Comparison of ENCODE assay signal across 8 cellular contexts in the genomic region with DNA sequence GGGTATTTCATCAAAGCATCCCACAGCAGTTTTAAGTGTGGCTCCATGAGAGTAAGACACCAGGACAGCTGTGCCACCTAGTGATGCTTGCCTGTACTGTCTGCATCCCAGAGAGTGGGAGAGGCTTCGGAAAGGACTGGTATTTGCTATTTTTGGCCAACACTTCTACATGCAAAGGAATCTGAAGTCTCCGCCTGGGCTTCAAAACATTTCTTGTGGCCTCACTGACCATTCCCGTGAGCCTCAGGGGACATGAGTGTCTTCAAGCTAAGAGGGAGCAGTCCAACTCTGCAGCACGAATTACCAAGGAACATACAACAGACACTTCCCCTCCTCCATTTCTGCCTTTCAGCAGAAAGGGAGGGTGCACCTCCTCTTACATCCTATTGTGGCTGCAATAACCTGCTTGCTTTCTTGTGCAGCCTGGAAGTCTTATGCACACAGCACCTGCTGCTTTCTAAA.
DNase-seq lines count a peak whose midpoint lies in the region; ATAC-seq and TF ChIP-seq lines count a peak whose summit lies in the region.

No MANE protein-coding gene starts in this region.

- no peaks in the 10 kb centered on the region for H3K27me3 ChIP-seq in SJCRH30
- H3K27me3 ChIP-seq in prostate gland (replicated peaks; ENCODE audit: insufficient read depth) = no peaks in the 10 kb centered on the region

- 21% methylated on average over 4 of the region's 4 CpGs for WGBS in prostate gland

- no peak overlapping the region for H3K27ac ChIP-seq in SJCRH30
- no peak overlapping the region for H3K27ac ChIP-seq in prostate gland

- no peak overlapping the region for H3K4me3 ChIP-seq in SJCRH30
- H3K4me3 ChIP-seq in prostate gland = no peak overlapping the region

- no peak overlapping the region for H3K27ac Mint-ChIP-seq in stimulated activated memory B cell treated with anti-CD40 and anti-IgM and Interleukin-4, amounts not matched to agents 10 μg/mL and 1 μg/mL and 100 μg/mL, for 72 hours

- peaks cover under 1% of the 10 kb centered on the region for H3K4me1 Mint-ChIP-seq in stimulated activated memory B cell treated with anti-CD40 and anti-IgM and Interleukin-4, amounts not matched to agents 10 μg/mL and 1 μg/mL and 100 μg/mL, for 72 hours

- intact Hi-C loops in prostate gland (cut with DNase I) = loop anchor here (2.0 kb wide), 1 partner anchor 463 kb away; no protein-coding TSS in a partner anchor

- TF ChIP-seq CTCF in prostate gland (IDR thresholded peaks at IDR 0.05) = peak; percentile 30 to 66 (median 51)

- no peaks in the 10 kb centered on the region for H3K9me3 Mint-ChIP-seq in stimulated activated memory B cell treated with anti-CD40 and anti-IgM and Interleukin-4, amounts not matched to agents 10 μg/mL and 1 μg/mL and 100 μg/mL, for 72 hours

- no peaks in the 10 kb centered on the region for H3K36me3 Mint-ChIP-seq in stimulated activated memory B cell treated with anti-CD40 and anti-IgM and Interleukin-4, amounts not matched to agents 10 μg/mL and 1 μg/mL and 100 μg/mL, for 72 hours

- H3K36me3 ChIP-seq in SJCRH30 (no peaks in the 10 kb centered on the region), prostate gland (no peaks in the 10 kb centered on the region)

- peaks cover 27% of the 10 kb centered on the region for H3K27me3 Mint-ChIP-seq in stimulated activated memory B cell treated with anti-CD40 and anti-IgM and Interleukin-4, amounts not matched to agents 10 μg/mL and 1 μg/mL and 100 μg/mL, for 72 hours

- H3K9me3 ChIP-seq in SJCRH30 (replicated peaks) (no peaks in the 10 kb centered on the region), prostate gland (no peaks in the 10 kb centered on the region)

- TF ChIP-seq POLR2A in prostate gland (IDR thresholded peaks at IDR 0.05) = no peak

- CTCF ChIA-PET in HEK293T (lab: Yijun Ruan, JAX) = no interaction called here

- H3K4me1 ChIP-seq in SJCRH30 = no peaks in the 10 kb centered on the region
- H3K4me1 ChIP-seq in prostate gland (replicated peaks) = no peaks in the 10 kb centered on the region

- no peak for ATAC-seq in HG03469 (IDR thresholded peaks at IDR 0.05; ENCODE audit: unreplicated experiment)
- ATAC-seq in stimulated activated memory B cell treated with anti-CD40 and anti-IgM and Interleukin-4, amounts not matched to agents 10 μg/mL and 1 μg/mL and 100 μg/mL, for 72 hours = no peak
- ATAC-seq in GM21528 (IDR thresholded peaks at IDR 0.05; ENCODE audit: low FRiP score, unreplicated experiment) = no peak
- no peak for ATAC-seq in stimulated activated naive CD8-positive, alpha-beta T cell treated with anti-CD3 and anti-CD28 coated beads, Interleukin-15, Interleukin-2, amounts not matched to agents 100 U/mL and 50 U/mL, for 24 hours

- DNase-seq in HEK293T (ENCODE audit: extremely low spot score) = peak; percentile 20
- peak; percentile 45 to 66 for DNase-seq in SJCRH30
- peak; percentile 24 for DNase-seq in globus pallidus (ENCODE audit: low spot score)
- DNase-seq in prostate gland (ENCODE audit: low spot score) = peak; percentile 24
- DNase-seq in stimulated activated naive CD8-positive, alpha-beta T cell treated with anti-CD3 and anti-CD28 coated beads, Interleukin-15, Interleukin-2, amounts not matched to agents 100 U/mL and 50 U/mL, for 24 hours = no peak

- H3K4me3 Mint-ChIP-seq in stimulated activated memory B cell treated with anti-CD40 and anti-IgM and Interleukin-4, amounts not matched to agents 10 μg/mL and 1 μg/mL and 100 μg/mL, for 72 hours = no peak overlapping the region

- POLR2A ChIA-PET in HEK293T (lab: Yijun Ruan, JAX) = no interaction called here

TF ChIP-seq in HEK293T, 16 proteins besides CTCF, POLR2A, EP300 and RAD21:
- TF ChIP-seq CTBP1 (IDR thresholded peaks at IDR 0.05; ENCODE audit: borderline replicate concordance) (no peak), SUZ12 (IDR thresholded peaks at IDR 0.05) (no peak), FOXK2 (IDR thresholded peaks at IDR 0.05) (no peak), FOXA1 (IDR thresholded peaks at IDR 0.05) (no peak), NFRKB (IDR thresholded peaks at IDR 0.05) (no peak)
- TF ChIP-seq, protein P1, sequence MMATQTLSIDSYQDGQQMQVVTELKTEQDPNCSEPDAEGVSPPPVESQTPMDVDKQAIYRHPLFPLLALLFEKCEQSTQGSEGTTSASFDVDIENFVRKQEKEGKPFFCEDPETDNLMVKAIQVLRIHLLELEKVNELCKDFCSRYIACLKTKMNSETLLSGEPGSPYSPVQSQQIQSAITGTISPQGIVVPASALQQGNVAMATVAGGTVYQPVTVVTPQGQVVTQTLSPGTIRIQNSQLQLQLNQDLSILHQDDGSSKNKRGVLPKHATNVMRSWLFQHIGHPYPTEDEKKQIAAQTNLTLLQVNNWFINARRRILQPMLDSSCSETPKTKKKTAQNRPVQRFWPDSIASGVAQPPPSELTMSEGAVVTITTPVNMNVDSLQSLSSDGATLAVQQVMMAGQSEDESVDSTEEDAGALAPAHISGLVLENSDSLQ (IDR thresholded peaks at IDR 0.05) = no peak
